In genomic region chr19:10923503-10924076, GRCh38 we compare ENCODE assay signal across 18 cellular contexts. TPM values are rescaled to one million over a fixed set of nuclear protein-coding genes. Genes with fewer than 3 reads are reported as not detected.
A peak's percentile ranks its signal among the peaks of the same experiment; 100 is the strongest.
DNase-seq lines count a peak whose midpoint lies in the region; ATAC-seq and TF ChIP-seq lines count a peak whose summit lies in the region.
"Had no signal": no experiment of that assay in that cellular context is flagged by ENCODE, and none has a peak within 500 bp of the region (broad histone marks: within the 10 kb centered on the region; RNA-seq: fewer than 3 reads in every experiment).

No MANE protein-coding gene starts in this region.

- POLR2A ChIA-PET in SK-N-SH (lab: Yijun Ruan, JAX), result no interaction called here
- POLR2A ChIA-PET in IMR-90 (lab: Charles Lee; ENCODE audit: unreplicated experiment), result no interaction called here

- no peak overlapping the region for H3K56ac ChIP-seq in IMR-90 (ENCODE audit: extremely low read depth, insufficient read depth, low read length)

- TF ChIP-seq CTCF in SK-N-SH (IDR thresholded peaks at IDR 0.05) (no peak), IMR-90 (conservative IDR thresholded peaks at IDR 0.05; ENCODE audit: low read depth, low read length) (no peak), chondrocyte (IDR thresholded peaks at IDR 0.05) (no peak), mesothelial cell of epicardium (IDR thresholded peaks at IDR 0.05; ENCODE audit: unreplicated experiment) (no peak)

- CTCF ChIA-PET in SK-N-SH (lab: Yijun Ruan, JAX) (interaction anchor here (1.0 kb wide), 1 partner anchor 53 kb away, joined by 3 read pairs; no protein-coding TSS in a partner anchor), IMR-90 (lab: Yijun Ruan, JAX) (no interaction called here)

- H3K14ac ChIP-seq in IMR-90 (replicated peaks; ENCODE audit: low read depth, low read length), result no peak overlapping the region

- no peak overlapping the region for H4K5ac ChIP-seq in IMR-90 (ENCODE audit: low read depth, low read length)

- H3K18ac ChIP-seq in IMR-90 (ENCODE audit: low read depth, low read length), result no peak overlapping the region

- H3K4me3 Mint-ChIP-seq in chondrocyte (ENCODE audit: unreplicated experiment), result no peak overlapping the region
- H3K4me3 Mint-ChIP-seq in mesothelial cell of epicardium, result no peak overlapping the region

- H3K4me1 ChIP-seq in SK-N-SH (ENCODE audit: control insufficient read depth in 1 of 2, insufficient read depth in 2 of 2, low read depth in 1 of 2, low read length in 1 of 2) (peaks cover 0 to 9% of the 10 kb centered on the region in 2 experiments; a peak in 1 of 4 replicates), IMR-90 (ENCODE audit: control insufficient read depth, insufficient read depth, low read length) (peaks cover 8% of the 10 kb centered on the region)

- H3K27me3 ChIP-seq in SK-N-SH (ENCODE audit: insufficient read depth), result no peaks in the 10 kb centered on the region
- H3K27me3 ChIP-seq in IMR-90 (ENCODE audit: control insufficient read depth, insufficient read depth, low read length), result no peaks in the 10 kb centered on the region

- no peak overlapping the region for H2AK5ac ChIP-seq in IMR-90 (ENCODE audit: low read depth, low read length)

- peaks cover 19% of the 10 kb centered on the region for H3K79me2 ChIP-seq in SK-N-SH (ENCODE audit: insufficient read depth)

- no peak overlapping the region for H3K23ac ChIP-seq in IMR-90 (ENCODE audit: low read depth, low read length)

- no peak overlapping the region for H3K27ac ChIP-seq in SK-N-SH (ENCODE audit: low read depth in 2 of 2, low read length in 1 of 2)
- H3K27ac ChIP-seq in IMR-90 (ENCODE audit: insufficient read depth, low read length), result no peak overlapping the region
- H3K27ac ChIP-seq: 22Rv1 had no signal

- H3K9ac ChIP-seq in SK-N-SH, result no peak overlapping the region
- H3K9ac ChIP-seq in IMR-90 (ENCODE audit: low read depth, low read length), result no peak overlapping the region

- H2BK20ac ChIP-seq in IMR-90 (ENCODE audit: low read depth, low read length), result no peak overlapping the region

- in situ Hi-C loops in IMR-90 (cut with MboI; ENCODE audit: low sequenced_read_pairs), result no loop called here

- TF ChIP-seq POLR2A in IMR-90 (IDR thresholded peaks at IDR 0.05; ENCODE audit: low read depth, low read length), result no peak

- H3K9me1 ChIP-seq in IMR-90 (ENCODE audit: insufficient read depth, low read length), result peaks cover 9% of the 10 kb centered on the region

- H3K27ac Mint-ChIP-seq in chondrocyte (ENCODE audit: unreplicated experiment) (no peak overlapping the region), mesothelial cell of epicardium (no peak overlapping the region)

- no peak for TF ChIP-seq EP300 in SK-N-SH (IDR thresholded peaks at IDR 0.05; ENCODE audit: borderline replicate concordance in 1 of 2, low read depth in 1 of 2, low read length in 1 of 2)

- no peak overlapping the region for H2BK15ac ChIP-seq in IMR-90 (ENCODE audit: low read depth, low read length)

- peak overlapping the region; percentile 10 for H2AK9ac ChIP-seq in IMR-90 (replicated peaks; ENCODE audit: low read depth, low read length, poor library complexity)

- no peaks in the 10 kb centered on the region for H3K9me2 ChIP-seq in SK-N-SH

- H4K8ac ChIP-seq in IMR-90 (ENCODE audit: low read depth in 2 of 2, low read length in 2 of 2), result no peak overlapping the region

- TF ChIP-seq RAD21 in SK-N-SH (IDR thresholded peaks at IDR 0.05; ENCODE audit: low read length) (no peak), IMR-90 (IDR thresholded peaks at IDR 0.05; ENCODE audit: low read length) (no peak)

- H3K36me3 ChIP-seq in SK-N-SH (replicated peaks in 1 of 2; ENCODE audit: control insufficient read depth in 1 of 2, insufficient read depth in 2 of 2, low read length in 1 of 2), result peaks cover 6 to 44% of the 10 kb centered on the region in 2 experiments
- peaks cover 59% of the 10 kb centered on the region for H3K36me3 ChIP-seq in IMR-90 (ENCODE audit: control insufficient read depth, insufficient read depth, low read length)

- BruUV-seq in IMR-90 (replicated peaks; lab: Mats Ljungman, UMichigan), result no TSS peak

- H3K79me1 ChIP-seq in IMR-90 (ENCODE audit: low read depth in 1 of 2, low read length in 2 of 2), result peaks cover 13 to 25% of the 10 kb centered on the region in 2 experiments; a peak in 3 of 4 replicates

- ATAC-seq in SK-N-SH treated with all-trans-retinoic acid at 6 μM for 48 hours, result no peak
- no peak for ATAC-seq in IMR-90 (ENCODE audit: low read depth)
- no peak for ATAC-seq in GM21717 (IDR thresholded peaks at IDR 0.05; ENCODE audit: unreplicated experiment)
- ATAC-seq in GM19463 (IDR thresholded peaks at IDR 0.05; ENCODE audit: unreplicated experiment), result no peak
- no peak for ATAC-seq in GM21526 (IDR thresholded peaks at IDR 0.05; ENCODE audit: low FRiP score, unreplicated experiment)
- ATAC-seq: Panc1 had no signal

- H3K4me3 ChIP-seq in SK-N-SH (ENCODE audit: low read depth in 2 of 2, low read length in 1 of 2) (no peak overlapping the region), IMR-90 (ENCODE audit: insufficient read depth, low read depth, low read length) (no peak overlapping the region)
- H3K4me3 ChIP-seq: HAP-1 had no signal

- intact Hi-C loops in IMR-90 (cut with micrococcal nuclease), result no loop called here

- 98% methylated on average over 7 of the region's 20 CpGs for WGBS in SK-N-SH (ENCODE audit: low lambda C conversion rate)
- 92% methylated on average over 12 of the region's 20 CpGs; no CpG with 5 or more reads in 1 of the 2 experiments for WGBS in IMR-90 (ENCODE audit: extremely low coverage in 2 of 2, insufficient read length in 1 of 2), 2 experiments

- no peak overlapping the region for H3K4ac ChIP-seq in IMR-90 (ENCODE audit: low read depth, low read length)

- H3K36me3 Mint-ChIP-seq in chondrocyte (ENCODE audit: low read depth) (peaks cover 10% of the 10 kb centered on the region), mesothelial cell of epicardium (peaks cover 16% of the 10 kb centered on the region)

- no peak overlapping the region for H4K91ac ChIP-seq in IMR-90 (ENCODE audit: insufficient read depth, low read depth, low read length)

- no peak for DNase-seq in SK-N-SH
- no peak for DNase-seq in IMR-90
- DNase-seq in chondrocyte (ENCODE audit: low spot score), result peak; percentile 93
- DNase-seq in mesothelial cell of epicardium (ENCODE audit: low spot score in 2 of 2, unreplicated experiment in 2 of 2), result no peak
- DNase-seq: COR-L47, DMS153, GF-D8, KBM-7, NCI-H1105 treated with DMSO at 0.1 percent for 48 hours, NCI-H1694 treated with DMSO at 0.1 percent for 48 hours, T-helper 1 cell had no signal

- dilution Hi-C loops in IMR-90 (cut with HindIII; ENCODE audit: low sequenced_read_pairs, unreplicated experiment), result no loop called here

- no peaks in the 10 kb centered on the region for H4K20me1 ChIP-seq in SK-N-SH (ENCODE audit: insufficient read depth)
- H4K20me1 ChIP-seq in IMR-90 (ENCODE audit: insufficient read depth, low read length), result 0 out of 2 replicates have a peak, but pooled peaks cover 5% of the 10 kb centered on the region

- no peak overlapping the region for H2BK5ac ChIP-seq in IMR-90 (ENCODE audit: low read depth, low read length, poor library complexity, severe bottlenecking)

- H2BK120ac ChIP-seq in IMR-90 (ENCODE audit: low read depth, low read length), result no peak overlapping the region

- H3K4me2 ChIP-seq in SK-N-SH, result no peak overlapping the region
- H3K4me2 ChIP-seq in IMR-90 (ENCODE audit: low read depth, low read length), result no peak overlapping the region

- H3K27me3 Mint-ChIP-seq in chondrocyte (ENCODE audit: low read depth) (no peaks in the 10 kb centered on the region), mesothelial cell of epicardium (ENCODE audit: low read depth) (no peaks in the 10 kb centered on the region)

- H3K4me1 Mint-ChIP-seq in chondrocyte (ENCODE audit: low read depth) (peaks cover 9% of the 10 kb centered on the region), mesothelial cell of epicardium (peaks cover 10% of the 10 kb centered on the region)

- H3K9me3 Mint-ChIP-seq in chondrocyte (ENCODE audit: low read depth), result no peaks in the 10 kb centered on the region
- no peaks in the 10 kb centered on the region for H3K9me3 Mint-ChIP-seq in mesothelial cell of epicardium

- H3K9me3 ChIP-seq in SK-N-SH (no peaks in the 10 kb centered on the region), IMR-90 (ENCODE audit: control insufficient read depth, insufficient read depth, low read length) (no peaks in the 10 kb centered on the region)
- H3K9me3 ChIP-seq: HAP-1 had no signal

- H2AFZ ChIP-seq in SK-N-SH (ENCODE audit: low read depth) (no peak overlapping the region), IMR-90 (replicated peaks; ENCODE audit: low read length, poor library complexity) (no peak overlapping the region)

- peaks cover 13% of the 10 kb centered on the region for H3F3A ChIP-seq in SK-N-SH (replicated peaks; ENCODE audit: insufficient read depth)

RNA-seq across cellular contexts. Expression of gene YIPF2, which starts 4.8 kb away (rescaled TPM):
- polyA plus RNA-seq in SK-N-SH (2012; rRNA removed) (61.3 and 62.5 TPM in 2 replicates), IMR-90 (2012; rRNA removed) (78.0 and 110 TPM in 2 replicates)
- polyA plus RNA-seq in SK-N-SH (2012; cell fraction: cytosol; rRNA removed), result 22.3 and 40.1 TPM in 2 replicates
- 84.7 and 85.3 TPM in 2 replicates for polyA plus RNA-seq in SK-N-SH (2012; cell fraction: nucleus; rRNA removed)
- total RNA-seq in IMR-90 (2012; rRNA removed) (53.6 and 61.5 TPM in 2 replicates), chondrocyte (74.5 to 88.2 TPM (median 76.1 TPM) in 3 replicates), mesothelial cell of epicardium (62.8 to 66.2 TPM (median 64.4 TPM) in 3 replicates)
- polyA plus RNA-seq in IMR-90 (2012; cell fraction: cytosol; rRNA removed), result 74.0 and 129 TPM in 2 replicates
- 108 and 239 TPM in 2 replicates for polyA plus RNA-seq in IMR-90 (2012; cell fraction: nucleus; rRNA removed; ENCODE audit: low replicate concordance)

RNA-seq across cellular contexts. Expression of gene TIMM29, which starts 5.0 kb away (rescaled TPM):
- 11.7 and 12.5 TPM in 2 replicates for polyA plus RNA-seq in SK-N-SH (2012; rRNA removed)
- polyA plus RNA-seq in SK-N-SH (2012; cell fraction: cytosol; rRNA removed), result 9.1 and 12.9 TPM in 2 replicates
- polyA plus RNA-seq in SK-N-SH (2012; cell fraction: nucleus; rRNA removed), result 10.5 and 11.2 TPM in 2 replicates
- total RNA-seq in IMR-90 (2012; rRNA removed), result 13.4 and 13.9 TPM in 2 replicates
- 9.3 and 10.8 TPM in 2 replicates for polyA plus RNA-seq in IMR-90 (2012; rRNA removed)
- polyA plus RNA-seq in IMR-90 (2012; cell fraction: cytosol; rRNA removed), result 13.5 and 20.9 TPM in 2 replicates
- 5.5 and 16.3 TPM in 2 replicates for polyA plus RNA-seq in IMR-90 (2012; cell fraction: nucleus; rRNA removed; ENCODE audit: low replicate concordance)
- total RNA-seq in chondrocyte, result 22.1 to 25.7 TPM (median 24.2 TPM) in 3 replicates
- 25.5 to 31.5 TPM (median 26.8 TPM) in 3 replicates for total RNA-seq in mesothelial cell of epicardium

RNA-seq across cellular contexts. Expression of gene SMARCA4, which starts 37.2 kb away (rescaled TPM):
- polyA plus RNA-seq in SK-N-SH (2012; rRNA removed) (48.3 and 90.7 TPM in 2 replicates), IMR-90 (2012; rRNA removed) (73.6 and 85.6 TPM in 2 replicates)
- 58.0 and 70.3 TPM in 2 replicates for polyA plus RNA-seq in SK-N-SH (2012; cell fraction: cytosol; rRNA removed)
- 142 and 154 TPM in 2 replicates for polyA plus RNA-seq in SK-N-SH (2012; cell fraction: nucleus; rRNA removed)
- total RNA-seq in IMR-90 (2012; rRNA removed) (41.4 and 53.3 TPM in 2 replicates), chondrocyte (107 to 121 TPM (median 115 TPM) in 3 replicates), mesothelial cell of epicardium (251 to 274 TPM (median 259 TPM) in 3 replicates)
- polyA plus RNA-seq in IMR-90 (2012; cell fraction: cytosol; rRNA removed), result 54.5 and 62.3 TPM in 2 replicates
- 111 and 135 TPM in 2 replicates for polyA plus RNA-seq in IMR-90 (2012; cell fraction: nucleus; rRNA removed; ENCODE audit: low replicate concordance)

RNA-seq across cellular contexts. Expression of gene CARM1, which starts 52.2 kb away (rescaled TPM):
- polyA plus RNA-seq in SK-N-SH (2012; rRNA removed) (38.2 and 62.2 TPM in 2 replicates), IMR-90 (2012; rRNA removed) (67.1 and 72.1 TPM in 2 replicates)
- 27.2 and 45.0 TPM in 2 replicates for polyA plus RNA-seq in SK-N-SH (2012; cell fraction: cytosol; rRNA removed)
- polyA plus RNA-seq in SK-N-SH (2012; cell fraction: nucleus; rRNA removed), result 80.0 and 95.2 TPM in 2 replicates
- total RNA-seq in IMR-90 (2012; rRNA removed) (17.2 and 20.3 TPM in 2 replicates), chondrocyte (59.9 to 62.0 TPM (median 61.8 TPM) in 3 replicates), mesothelial cell of epicardium (71.4 to 78.0 TPM (median 76.4 TPM) in 3 replicates)
- 48.1 and 93.2 TPM in 2 replicates for polyA plus RNA-seq in IMR-90 (2012; cell fraction: cytosol; rRNA removed)
- 66.7 and 125 TPM in 2 replicates for polyA plus RNA-seq in IMR-90 (2012; cell fraction: nucleus; rRNA removed; ENCODE audit: low replicate concordance)
